In the genomic region with DNA sequence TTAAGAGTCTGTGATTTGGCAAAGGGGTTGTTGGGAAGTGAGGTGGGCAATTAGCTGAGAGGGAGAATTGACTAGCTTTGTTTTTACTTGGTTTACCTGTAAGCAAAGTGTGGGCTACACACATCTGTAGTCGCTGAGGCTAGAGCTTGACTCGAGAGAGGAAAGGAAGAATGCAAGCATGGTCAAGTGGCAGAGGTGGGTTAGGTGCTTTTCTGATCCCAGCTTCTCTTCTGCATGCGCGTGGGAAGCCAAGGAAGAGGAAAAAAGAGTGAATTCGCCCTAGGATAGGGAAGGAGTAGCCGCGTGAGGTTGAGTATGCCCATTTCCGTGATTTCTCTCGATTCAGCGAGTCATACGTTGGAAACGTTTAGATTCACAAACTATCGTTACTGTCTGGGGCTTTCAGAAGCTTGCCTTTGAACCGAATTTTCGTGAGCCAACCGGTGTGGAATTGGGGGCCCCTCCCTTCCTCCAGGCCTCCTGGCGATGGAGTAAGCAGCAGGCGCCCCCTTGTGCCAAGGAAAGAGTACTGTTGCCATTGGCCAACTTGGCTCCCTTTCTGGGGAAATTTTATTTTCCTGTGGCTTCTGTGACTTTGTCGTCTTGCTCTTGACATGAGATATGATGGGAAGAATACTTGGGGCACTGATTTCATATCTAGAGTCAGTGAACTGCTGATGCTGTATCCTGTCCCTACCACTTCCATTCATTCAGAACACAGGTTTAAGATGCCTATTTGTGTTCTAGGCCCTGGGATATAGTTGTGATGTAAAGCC, we compare ENCODE assay signal across 8 cellular contexts. TPM values are rescaled to one million over a fixed set of nuclear protein-coding genes. Genes with fewer than 3 reads are reported as not detected.
DNase-seq lines count a peak whose midpoint lies in the region; ATAC-seq and TF ChIP-seq lines count a peak whose summit lies in the region.

No MANE protein-coding gene starts in this region.

- peak; percentile 12 for ATAC-seq in stimulated activated naive CD8-positive, alpha-beta T cell treated with anti-CD3 and anti-CD28 coated beads, Interleukin-15, Interleukin-2, amounts not matched to agents 100 U/mL and 50 U/mL, for 24 hours
- no peak for ATAC-seq in GM21381 (IDR thresholded peaks at IDR 0.05; ENCODE audit: unreplicated experiment)

- peak; percentile 89 for DNase-seq in RWPE1 (ENCODE audit: low spot score)
- DNase-seq in activated T-helper 9 cell treated with anti-CD3 and anti-CD28 coated beads, Interleukin-2, amount 50 U/mL, for 16 hours (ENCODE audit: low read depth) = peak; percentile 81
- DNase-seq in fibroblast of the aortic adventitia (ENCODE audit: low read depth) = peak; percentile 90
- DNase-seq in stimulated activated naive CD8-positive, alpha-beta T cell treated with anti-CD3 and anti-CD28 coated beads, Interleukin-15, Interleukin-2, amounts not matched to agents 100 U/mL and 50 U/mL, for 24 hours = peak; percentile 90

- H3K4me3 ChIP-seq in GM08714 (ENCODE audit: low read length) (peak overlapping the region; percentile 70), fibroblast of the aortic adventitia (ENCODE audit: low read depth, low read length) (peak overlapping the region; percentile 86)

- peak overlapping the region; percentile 98 to 99 (median 99) for H3K4me3 Mint-ChIP-seq in nephron

- peak; percentile 90 for TF ChIP-seq CTCF in LNCAP (IDR thresholded peaks at IDR 0.05)
- peak; percentile 93 for TF ChIP-seq CTCF in RWPE1 (conservative IDR thresholded peaks at IDR 0.05; ENCODE audit: low read depth)
- peak; percentile 95 for TF ChIP-seq CTCF in fibroblast of the aortic adventitia (IDR thresholded peaks at IDR 0.05; ENCODE audit: insufficient read depth, low read length)
- peak; percentile 95 to 98 (median 96) for TF ChIP-seq CTCF in nephron (IDR thresholded peaks at IDR 0.05; ENCODE audit: unreplicated experiment in 3 of 3)

- peaks cover 53% of the 10 kb centered on the region for H3K4me1 Mint-ChIP-seq in nephron

- H3K9me3 Mint-ChIP-seq in nephron = no peaks in the 10 kb centered on the region

- POLR2A ChIA-PET in RWPE1 (lab: Yijun Ruan, JAX; ENCODE audit: low non-redundant PET) = interaction anchor here (0.9 to 1.6 kb wide), 3 partner anchors 11 to 111 kb away, joined by 3 to 5 read pairs (median 4); no protein-coding TSS in a partner anchor

- H3K27ac ChIP-seq in RWPE1 = peak overlapping the region; percentile 98

- CTCF ChIA-PET in RWPE1 (lab: Yijun Ruan, JAX) = interaction anchor here (0.6 to 5.2 kb wide), 20 partner anchors 12 to 947 kb away, joined by 3 to 96 read pairs (median 3); no protein-coding TSS in a partner anchor

- peak overlapping the region; percentile 98 to 100 (median 100) for H3K27ac Mint-ChIP-seq in nephron

- peaks cover 7% of the 10 kb centered on the region for H3K27me3 Mint-ChIP-seq in nephron (ENCODE audit: low read depth)

- H3K36me3 Mint-ChIP-seq in nephron (ENCODE audit: low read depth) = no peaks in the 10 kb centered on the region

RNA-seq across cellular contexts. Expression of gene PIGV, which starts 1.3 kb away (rescaled TPM):
- total RNA-seq in fibroblast of the aortic adventitia (ENCODE audit: low replicate concordance) = 11.5 and 18.1 TPM in 2 replicates

RNA-seq across cellular contexts. Expression of gene ZDHHC18, which starts 37.5 kb away (rescaled TPM):
- 2.5 and 10.4 TPM in 2 replicates for total RNA-seq in fibroblast of the aortic adventitia (ENCODE audit: low replicate concordance)
